In genomic region chr11:134293119-134294113, GRCh38 we compare ENCODE assay signal across 1 cellular context.
TF ChIP-seq lines count a peak whose summit lies in the region.

No MANE protein-coding gene starts in this region.

TF ChIP-seq in WTC11, 78 proteins besides CTCF, POLR2A, EP300 and RAD21:
- TF ChIP-seq PRRX2 (CRISPR knock-in tag; IDR thresholded peaks at IDR 0.05) = no peak
- TF ChIP-seq E2F5 (CRISPR knock-in tag; IDR thresholded peaks at IDR 0.05) = no peak
- no peak for TF ChIP-seq NR1H2 (CRISPR knock-in tag; IDR thresholded peaks at IDR 0.05)
- TF ChIP-seq E2F1 (CRISPR knock-in tag; IDR thresholded peaks at IDR 0.05) = no peak
- TF ChIP-seq CREM (CRISPR knock-in tag; IDR thresholded peaks at IDR 0.05) = no peak
- no peak for TF ChIP-seq RELA (CRISPR knock-in tag; IDR thresholded peaks at IDR 0.05; ENCODE audit: borderline replicate concordance)
- TF ChIP-seq ZNF232 (CRISPR knock-in tag; IDR thresholded peaks at IDR 0.05) = no peak
- TF ChIP-seq USF1 (CRISPR knock-in tag; IDR thresholded peaks at IDR 0.05) = no peak
TF ChIP-seq in WTC11: peak in this region for 0.
